Comparison of ENCODE assay signal across 15 cellular contexts in the genomic region with DNA sequence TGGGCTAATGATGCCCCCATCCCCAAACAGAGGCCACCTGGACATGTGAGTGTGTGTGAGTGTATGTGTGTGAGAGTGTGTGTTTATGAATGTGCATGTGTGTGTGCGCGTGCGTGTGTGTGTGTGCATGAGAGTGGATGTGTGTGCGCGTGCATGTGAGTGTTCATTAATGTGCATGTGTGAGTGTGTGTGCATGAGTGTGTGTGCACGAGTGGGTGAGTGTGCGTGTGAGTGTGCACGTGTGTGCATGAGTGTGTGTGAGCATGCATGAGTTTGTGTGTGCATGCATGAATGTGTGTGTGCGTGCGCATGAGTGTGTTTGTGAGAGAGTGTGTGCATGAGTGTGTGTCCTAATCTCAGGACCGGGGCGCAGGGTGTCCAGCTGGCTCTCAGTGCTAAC. TPM values are rescaled to one million over a fixed set of nuclear protein-coding genes. Genes with fewer than 3 reads are reported as not detected.
A peak's percentile ranks its signal among the peaks of the same experiment; 100 is the strongest.
DNase-seq lines count a peak whose midpoint lies in the region; ATAC-seq and TF ChIP-seq lines count a peak whose summit lies in the region.
"Had no signal": no experiment of that assay in that cellular context is flagged by ENCODE, and none has a peak within 500 bp of the region (broad histone marks: within the 10 kb centered on the region; RNA-seq: fewer than 3 reads in every experiment).

No MANE protein-coding gene starts in this region.

- H3K9me3 ChIP-seq in esophagus muscularis mucosa = no peaks in the 10 kb centered on the region
- H3K9me3 ChIP-seq: BLaER1 had no signal

- no peak overlapping the region for H3K27ac ChIP-seq in esophagus muscularis mucosa (replicated peaks in 1 of 4)
- H3K27ac ChIP-seq: BLaER1, GM23248 had no signal

- H3K27me3 Mint-ChIP-seq in natural killer cell treated with Interleukin-12 subunit alpha and Interleukin-12 subunit beta and Interleukin-15 and Interleukin-18, amount 100 ng/mL, for 72 hours = peaks cover 9 to 16% of the 10 kb centered on the region in 2 donors
- H3K27me3 Mint-ChIP-seq in natural killer cell (ENCODE audit: low read depth in 2 of 2) (peaks cover 0 to 6% of the 10 kb centered on the region in 2 donors), osteocyte (ENCODE audit: unreplicated experiment) (peaks cover 22% of the 10 kb centered on the region)

- peaks cover 0 to 10% (median 10%) of the 10 kb centered on the region in 4 donors for H3K4me1 ChIP-seq in esophagus muscularis mucosa
- H3K4me1 ChIP-seq: BLaER1 had no signal

- no peak overlapping the region for H3K4me3 Mint-ChIP-seq in natural killer cell treated with Interleukin-12 subunit alpha and Interleukin-12 subunit beta and Interleukin-15 and Interleukin-18, amount 100 ng/mL, for 72 hours
- H3K4me3 Mint-ChIP-seq in natural killer cell = no peak overlapping the region
- H3K4me3 Mint-ChIP-seq in osteocyte (ENCODE audit: unreplicated experiment) = no peak overlapping the region
- H3K4me3 Mint-ChIP-seq: CD8-positive, alpha-beta memory T cell had no signal

- no peaks in the 10 kb centered on the region for H3K27me3 ChIP-seq in esophagus muscularis mucosa
- H3K27me3 ChIP-seq: BLaER1 had no signal

- ATAC-seq in natural killer cell treated with Interleukin-12 subunit alpha and Interleukin-12 subunit beta and Interleukin-15 and Interleukin-18, amount 100 ng/mL, for 72 hours = peak; percentile 19 to 37
- ATAC-seq in natural killer cell (no peak), GM21576 (IDR thresholded peaks at IDR 0.05; ENCODE audit: unreplicated experiment) (no peak)

- H3K4me1 Mint-ChIP-seq in natural killer cell treated with Interleukin-12 subunit alpha and Interleukin-12 subunit beta and Interleukin-15 and Interleukin-18, amount 100 ng/mL, for 72 hours (ENCODE audit: low read depth in 2 of 2) = no peaks in the 10 kb centered on the region
- H3K4me1 Mint-ChIP-seq in natural killer cell (no peaks in the 10 kb centered on the region), osteocyte (ENCODE audit: unreplicated experiment) (no peaks in the 10 kb centered on the region)
- H3K4me1 Mint-ChIP-seq: CD8-positive, alpha-beta memory T cell had no signal

- no peaks in the 10 kb centered on the region for H3K9me3 Mint-ChIP-seq in natural killer cell treated with Interleukin-12 subunit alpha and Interleukin-12 subunit beta and Interleukin-15 and Interleukin-18, amount 100 ng/mL, for 72 hours
- H3K9me3 Mint-ChIP-seq in natural killer cell = no peaks in the 10 kb centered on the region
- no peaks in the 10 kb centered on the region for H3K9me3 Mint-ChIP-seq in osteocyte (ENCODE audit: unreplicated experiment)
- H3K9me3 Mint-ChIP-seq: CD8-positive, alpha-beta memory T cell had no signal

- 81% methylated on average over 12 of the region's 12 CpGs for WGBS in esophagus muscularis mucosa

- intact Hi-C loops in natural killer cell (cut with micrococcal nuclease) = no loop called here
- intact Hi-C loops in esophagus muscularis mucosa (cut with DNase I) = no loop called here

- H3K27ac Mint-ChIP-seq in natural killer cell treated with Interleukin-12 subunit alpha and Interleukin-12 subunit beta and Interleukin-15 and Interleukin-18, amount 100 ng/mL, for 72 hours = no peak overlapping the region
- no peak overlapping the region for H3K27ac Mint-ChIP-seq in natural killer cell
- no peak overlapping the region for H3K27ac Mint-ChIP-seq in osteocyte (ENCODE audit: unreplicated experiment)
- H3K27ac Mint-ChIP-seq: CD8-positive, alpha-beta memory T cell had no signal

- TF ChIP-seq EP300 in esophagus muscularis mucosa (IDR thresholded peaks at IDR 0.05) = no peak

- TF ChIP-seq CTCF in natural killer cell (IDR thresholded peaks at IDR 0.05) (no peak), esophagus muscularis mucosa (IDR thresholded peaks at IDR 0.05) (no peak), osteocyte (IDR thresholded peaks at IDR 0.05) (no peak)

- no peaks in the 10 kb centered on the region for H3K36me3 ChIP-seq in esophagus muscularis mucosa
- H3K36me3 ChIP-seq: BLaER1 had no signal

- no peaks in the 10 kb centered on the region for H3K36me3 Mint-ChIP-seq in natural killer cell treated with Interleukin-12 subunit alpha and Interleukin-12 subunit beta and Interleukin-15 and Interleukin-18, amount 100 ng/mL, for 72 hours
- H3K36me3 Mint-ChIP-seq in natural killer cell (no peaks in the 10 kb centered on the region), osteocyte (ENCODE audit: unreplicated experiment) (no peaks in the 10 kb centered on the region)
- H3K36me3 Mint-ChIP-seq: CD8-positive, alpha-beta memory T cell had no signal

- no peak for TF ChIP-seq POLR2A in esophagus muscularis mucosa (IDR thresholded peaks at IDR 0.05; ENCODE audit: low read depth)

- no peak for DNase-seq in natural killer cell treated with Interleukin-12 subunit alpha and Interleukin-12 subunit beta and Interleukin-15 and Interleukin-18, amount 100 ng/mL, for 72 hours (ENCODE audit: low spot score)
- DNase-seq in natural killer cell = no peak
- DNase-seq in esophagus muscularis mucosa (ENCODE audit: extremely low spot score) = peak; percentile 68
- peak; percentile 48 for DNase-seq in osteocyte (ENCODE audit: extremely low spot score, unreplicated experiment)
- no peak for DNase-seq in NCI-H2196 (lab: John Stamatoyannopoulos, UW; ENCODE audit: unreplicated experiment)
- DNase-seq in activated CD4-positive, alpha-beta T cell treated with anti-CD3 and anti-CD28 coated beads for 48 hours = no peak
- DNase-seq: 8988T; AML-193; Caco-2; CD8-positive, alpha-beta memory T cell; DND-41; GF-D8; GM23248 had no signal

- no peak overlapping the region for H3K4me3 ChIP-seq in esophagus muscularis mucosa
- H3K4me3 ChIP-seq: BLaER1, GM23248 had no signal

RNA-seq across cellular contexts. Expression of a gene that starts 1.3 kb away (rescaled TPM):
- not detected for total RNA-seq in natural killer cell treated with Interleukin-12 subunit alpha and Interleukin-12 subunit beta and Interleukin-15 and Interleukin-18, amount 100 ng/mL, for 72 hours
- not detected for total RNA-seq in natural killer cell
- not detected for total RNA-seq in esophagus muscularis mucosa
- not detected in 2 replicates for total RNA-seq in osteocyte
- total RNA-seq: CD8-positive, alpha-beta memory T cell; GM23248 had no signal

Comparison
In these comparisons a context has a peak if more than half of its experiments do, and no peak if none do; other contexts are left out.
1. ATAC-seq: peak in natural killer cell treated with Interleukin-12 subunit alpha and Interleukin-12 subunit beta and Interleukin-15 and Interleukin-18, amount 100 ng/mL, for 72 hours (2 of 2); none in natural killer cell (0 of 3) and GM21576 (single experiment).
2. DNase-seq: peak in esophagus muscularis mucosa (single experiment) and osteocyte (single experiment); none in natural killer cell treated with Interleukin-12 subunit alpha and Interleukin-12 subunit beta and Interleukin-15 and Interleukin-18, amount 100 ng/mL, for 72 hours (single experiment), natural killer cell (single experiment), NCI-H2196 (single experiment) and activated CD4-positive, alpha-beta T cell treated with anti-CD3 and anti-CD28 coated beads for 48 hours (single experiment).